In the genomic region with DNA sequence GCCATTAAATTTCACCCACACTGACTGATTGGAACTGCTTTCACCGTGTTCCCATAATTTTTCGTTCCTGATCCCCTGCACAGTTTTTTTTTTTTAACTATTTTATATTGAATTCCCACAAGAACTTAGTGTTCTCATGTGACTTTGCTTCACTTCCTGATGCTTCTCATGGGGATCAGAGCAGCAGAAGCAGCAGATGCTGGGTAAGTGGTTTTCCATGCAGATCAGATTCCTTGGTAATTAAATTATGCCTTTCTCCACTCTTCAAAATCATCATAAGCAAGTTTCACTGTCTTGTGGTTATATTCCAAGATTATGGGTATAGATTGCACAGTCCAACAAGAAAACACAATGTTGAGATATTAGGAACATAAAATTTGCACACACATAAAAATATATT, we compare ENCODE assay signal across 28 cellular contexts.
A peak's percentile ranks its signal among the peaks of the same experiment; 100 is the strongest.
DNase-seq lines count a peak whose midpoint lies in the region; ATAC-seq and TF ChIP-seq lines count a peak whose summit lies in the region.
"Had no signal": no experiment of that assay in that cellular context is flagged by ENCODE, and none has a peak within 500 bp of the region (broad histone marks: within the 10 kb centered on the region; RNA-seq: fewer than 3 reads in every experiment).

No MANE protein-coding gene starts in this region.

- H3K4me1 ChIP-seq in gastrocnemius medialis = no peaks in the 10 kb centered on the region
- H3K4me1 ChIP-seq: esophagus squamous epithelium, pancreas, spleen, upper lobe of right lung had no signal

- no peak for TF ChIP-seq POLR2A in gastrocnemius medialis (IDR thresholded peaks at IDR 0.05)

- no peak for TF ChIP-seq CTCF in gastrocnemius medialis (IDR thresholded peaks at IDR 0.05 in 4 of 5, conservative IDR thresholded peaks at IDR 0.05 in 1 of 5)

- peak; percentile 1 for DNase-seq in EH (ENCODE audit: low read depth)
- peak; percentile 62 to 83 for DNase-seq in NCI-H524 (lab: John Stamatoyannopoulos, UW)
- DNase-seq in fibroblast of gingiva (ENCODE audit: low read depth) = peak; percentile 47
- DNase-seq in gastrocnemius medialis = no peak
- no peak for DNase-seq in ACHN
- no peak for DNase-seq in SKM-1 (lab: John Stamatoyannopoulos, UW; ENCODE audit: unreplicated experiment)
- DNase-seq: activated CD4-positive, alpha-beta T cell treated with anti-CD3 and anti-CD28 coated beads for 36 hours; activated naive CD8-positive, alpha-beta T cell treated with anti-CD3 and anti-CD28 coated beads for 36 hours; activated T-cell treated with anti-CD3 and anti-CD28 coated beads for 4 hours; caudate nucleus; EL; esophagus squamous epithelium; H9; islet precursor cell; Kasumi-1; left ventricle myocardium superior; midbrain; NCI-H146; NCI-H2107; NCI-H526; pancreas; spleen; T-helper 2 cell; upper lobe of right lung had no signal

- no peak overlapping the region for H3K4me3 ChIP-seq in gastrocnemius medialis
- H3K4me3 ChIP-seq: esophagus squamous epithelium, pancreas, SJCRH30, spleen, upper lobe of right lung had no signal

- in situ Hi-C loops in gastrocnemius medialis (cut with MboI; ENCODE audit: low sequenced_read_pairs in 4 of 4) = no loop called here
- in situ Hi-C loops in ACHN (cut with HindIII; ENCODE audit: low pct_ligation_motif_present, low pct_unique_long_range_greater_than_20kb, low sequenced_read_pairs) = no loop called here

- H3K27me3 ChIP-seq in gastrocnemius medialis = no peaks in the 10 kb centered on the region
- H3K27me3 ChIP-seq: esophagus squamous epithelium, pancreas, SJCRH30, spleen, upper lobe of right lung had no signal

- H3K36me3 ChIP-seq in gastrocnemius medialis = no peaks in the 10 kb centered on the region
- H3K36me3 ChIP-seq: spleen, upper lobe of right lung had no signal

- peak overlapping the region in 3 of 4 donors; percentile 19 to 52 (median 21) for H3K27ac ChIP-seq in gastrocnemius medialis
- H3K27ac ChIP-seq: esophagus squamous epithelium, pancreas, SJCRH30, spleen, upper lobe of right lung had no signal

- no peak for ATAC-seq in gastrocnemius medialis
- no peak for ATAC-seq in GM19455 (IDR thresholded peaks at IDR 0.05; ENCODE audit: unreplicated experiment)
- ATAC-seq in GM18502 (IDR thresholded peaks at IDR 0.05; ENCODE audit: poor library complexity, unreplicated experiment) = no peak
- ATAC-seq: activated CD4-positive, alpha-beta T cell treated with anti-CD3 and anti-CD28 coated beads for 36 hours; left ventricle myocardium superior; natural killer cell treated with Interleukin-12 subunit alpha and Interleukin-12 subunit beta and Interleukin-15 and Interleukin-18, amount 100 ng/mL, for 72 hours; pancreas; upper lobe of right lung had no signal

- no peaks in the 10 kb centered on the region for H3K9me3 ChIP-seq in gastrocnemius medialis
- H3K9me3 ChIP-seq: esophagus squamous epithelium, pancreas, SJCRH30, spleen, upper lobe of right lung had no signal

- intact Hi-C loops in gastrocnemius medialis (cut with DNase I; ENCODE audit: low total_unique reads) = no loop called here

Comparison
In these comparisons a context has a peak if more than half of its experiments do, and no peak if none do; other contexts are left out.
1. DNase-seq: peak in EH (single experiment), NCI-H524 (2 of 2) and fibroblast of gingiva (single experiment); none in gastrocnemius medialis (0 of 2), ACHN (single experiment) and SKM-1 (single experiment).